ENCODE assay signal across 25 cellular contexts in genomic region chr11:114466742-114467141, GRCh38.
"Had no signal": no experiment of that assay in that cellular context is flagged by ENCODE, and none has a peak within 500 bp of the region (broad histone marks: within the 10 kb centered on the region; RNA-seq: fewer than 3 reads in every experiment).

No MANE protein-coding gene starts in this region.

- H3K9me3 ChIP-seq: colonic mucosa, esophagus squamous epithelium had no signal

- H3K4me3 ChIP-seq: colonic mucosa, esophagus squamous epithelium had no signal

- H3K36me3 ChIP-seq: brain microvascular endothelial cell, colonic mucosa, esophagus squamous epithelium had no signal

- DNase-seq: activated CD4-positive, alpha-beta memory T cell treated with anti-CD3 and anti-CD28 coated beads for 36 hours; activated CD4-positive, alpha-beta T cell treated with anti-CD3 and anti-CD28 coated beads for 36 hours; activated CD4-positive, alpha-beta T cell treated with anti-CD3 and anti-CD28 coated beads, Interleukin-2, amount 10 ng/mL, durations not matched to agents 24 days and 14 days; activated CD4-positive, CD25-positive, alpha-beta regulatory T cell; activated CD4-positive, CD25-positive, alpha-beta regulatory T cell treated with anti-CD3 and anti-CD28 coated beads, Interleukin-2, amount 50 U/mL, for 72 hours; activated CD8-positive, alpha-beta memory T cell treated with anti-CD3 and anti-CD28 coated beads, Interleukin-2, amount 10 ng/mL, durations not matched to agents 7 days and 5 days; activated CD8-positive, alpha-beta memory T cell treated with anti-CD3 and anti-CD28 coated beads, Interleukin-2, amount 50 U/mL, for 4 hours; activated CD8-positive, alpha-beta T cell treated with anti-CD3 and anti-CD28 coated beads, Interleukin-2, amount 10 ng/mL, durations not matched to agents 7 days and 5 days; activated gamma-delta T cell; activated naive CD4-positive, alpha-beta T cell; activated naive CD4-positive, alpha-beta T cell treated with anti-CD3 and anti-CD28 coated beads, Interleukin-2, amount 10 ng/mL, durations not matched to agents 7 days and 5 days; activated naive CD8-positive, alpha-beta T cell treated with anti-CD3 and anti-CD28 coated beads, Interleukin-2, amount 10 ng/mL, durations not matched to agents 7 days and 5 days; activated T-cell treated with anti-CD3 and anti-CD28 coated beads, Interleukin-2, amount 50 U/mL, for 1 hour; activated T-cell treated with anti-CD3 and anti-CD28 coated beads, Interleukin-2, amount 50 U/mL, for 72 hours; amniotic stem cell; anterior cingulate cortex; brain microvascular endothelial cell; caudate nucleus; colonic mucosa; effector CD8-positive, alpha-beta T cell; esophagus squamous epithelium; foreskin fibroblast; T-helper 2 cell had no signal

- H3K4me1 ChIP-seq: colonic mucosa, esophagus squamous epithelium had no signal

- H3K27ac ChIP-seq: brain microvascular endothelial cell, colonic mucosa, epithelial cell of prostate, esophagus squamous epithelium had no signal

- H3K27me3 ChIP-seq: brain microvascular endothelial cell, colonic mucosa, esophagus squamous epithelium had no signal

- ATAC-seq: activated CD4-positive, alpha-beta T cell treated with anti-CD3 and anti-CD28 coated beads for 36 hours; activated CD8-positive, alpha-beta memory T cell treated with anti-CD3 and anti-CD28 coated beads, Interleukin-2, amount 10 ng/mL, durations not matched to agents 7 days and 5 days; activated CD8-positive, alpha-beta T cell treated with anti-CD3 and anti-CD28 coated beads, Interleukin-2, amount 10 ng/mL, durations not matched to agents 7 days and 5 days; activated naive CD4-positive, alpha-beta T cell treated with anti-CD3 and anti-CD28 coated beads, Interleukin-2, amount 50 U/mL, for 72 hours; activated T-cell treated with anti-CD3 and anti-CD28 coated beads, Interleukin-2, amount 50 U/mL, for 72 hours had no signal
